Comparison of ENCODE assay signal across 1 cellular context in genomic region chr9:137534256-137535119, GRCh38.
TF ChIP-seq lines count a peak whose summit lies in the region.

No MANE protein-coding gene starts in this region.

TF ChIP-seq in HCT116, 20 proteins besides CTCF, POLR2A, EP300 and RAD21 (continued from another document):
- no peak for TF ChIP-seq ATF3 (IDR thresholded peaks at IDR 0.05)
TF ChIP-seq in HCT116: peak in this region for 2.
